Comparison of ENCODE assay signal across 9 cellular contexts in genomic region chr3:51799879-51800757, GRCh38. TPM values are rescaled to one million over a fixed set of nuclear protein-coding genes. Genes with fewer than 3 reads are reported as not detected.
DNase-seq lines count a peak whose midpoint lies in the region; ATAC-seq and TF ChIP-seq lines count a peak whose summit lies in the region.
"Had no signal": no experiment of that assay in that cellular context is flagged by ENCODE, and none has a peak within 500 bp of the region (broad histone marks: within the 10 kb centered on the region; RNA-seq: fewer than 3 reads in every experiment).

No MANE protein-coding gene starts in this region.

- ATAC-seq in natural killer cell (peak; percentile 53 to 65 (median 62)), GM21367 (IDR thresholded peaks at IDR 0.05; ENCODE audit: unreplicated experiment) (no peak), GM18907 (IDR thresholded peaks at IDR 0.05; ENCODE audit: unreplicated experiment) (no peak)

- DNase-seq in activated T-cell treated with anti-CD3 and anti-CD28 coated beads for 24 hours (ENCODE audit: low read depth) (peak; percentile 8), KBM-7 (peak; percentile 85), SK-N-DZ (ENCODE audit: low spot score) (peak; percentile 47), epithelial cell of prostate (ENCODE audit: low read depth, low spot score) (peak; percentile 16), natural killer cell (no peak)
- no peak for DNase-seq in activated T-cell treated with anti-CD3 and anti-CD28 coated beads, Interleukin-2, amount 50 U/mL, for 1 hour

- TF ChIP-seq CTCF in natural killer cell (IDR thresholded peaks at IDR 0.05), result peak; percentile 81

- no peak overlapping the region for H3K4me3 Mint-ChIP-seq in natural killer cell

- H3K36me3 Mint-ChIP-seq in natural killer cell, result no peaks in the 10 kb centered on the region

- no peak overlapping the region for H3K27ac Mint-ChIP-seq in natural killer cell

- intact Hi-C loops in natural killer cell (cut with micrococcal nuclease), result loop anchor here (1.0 to 5.0 kb wide), 3 partner anchors 158 to 413 kb away; partner anchors contain the start of gene MANF

- peaks cover 0 to 10% of the 10 kb centered on the region in 2 donors for H3K4me1 Mint-ChIP-seq in natural killer cell

- H3K9me3 Mint-ChIP-seq in natural killer cell, result no peaks in the 10 kb centered on the region

- H3K27ac ChIP-seq in epithelial cell of prostate, result no peak overlapping the region

- H3K27me3 Mint-ChIP-seq in natural killer cell (ENCODE audit: low read depth in 2 of 2), result peaks cover 16 to 35% of the 10 kb centered on the region in 2 donors

- in situ Hi-C loops in KBM-7 (cut with MboI; ENCODE audit: low pct_unique_long_range_greater_than_20kb, low sequenced_read_pairs), result no loop called here

RNA-seq across cellular contexts. Expression of gene IQCF6, which starts 21.1 kb away (rescaled TPM):
- not detected in 2 replicates for polyA plus RNA-seq in SK-N-DZ (2014; cell fraction: cytosol; rRNA removed)
- not detected in 2 replicates for polyA plus RNA-seq in SK-N-DZ (2014; cell fraction: nucleus; rRNA removed)
- total RNA-seq in natural killer cell, result not detected
- total RNA-seq: frontal cortex had no signal

Comparison
In these comparisons a context has a peak if more than half of its experiments do, and no peak if none do; other contexts are left out.
1. DNase-seq: peak in activated T-cell treated with anti-CD3 and anti-CD28 coated beads for 24 hours (single experiment), KBM-7 (single experiment), SK-N-DZ (single experiment) and epithelial cell of prostate (single experiment); none in activated T-cell treated with anti-CD3 and anti-CD28 coated beads, Interleukin-2, amount 50 U/mL, for 1 hour (single experiment) and natural killer cell (single experiment).
2. ATAC-seq: peak in natural killer cell (3 of 3); none in GM21367 (single experiment) and GM18907 (single experiment).